ENCODE assay signal across 20 cellular contexts in the genomic region with DNA sequence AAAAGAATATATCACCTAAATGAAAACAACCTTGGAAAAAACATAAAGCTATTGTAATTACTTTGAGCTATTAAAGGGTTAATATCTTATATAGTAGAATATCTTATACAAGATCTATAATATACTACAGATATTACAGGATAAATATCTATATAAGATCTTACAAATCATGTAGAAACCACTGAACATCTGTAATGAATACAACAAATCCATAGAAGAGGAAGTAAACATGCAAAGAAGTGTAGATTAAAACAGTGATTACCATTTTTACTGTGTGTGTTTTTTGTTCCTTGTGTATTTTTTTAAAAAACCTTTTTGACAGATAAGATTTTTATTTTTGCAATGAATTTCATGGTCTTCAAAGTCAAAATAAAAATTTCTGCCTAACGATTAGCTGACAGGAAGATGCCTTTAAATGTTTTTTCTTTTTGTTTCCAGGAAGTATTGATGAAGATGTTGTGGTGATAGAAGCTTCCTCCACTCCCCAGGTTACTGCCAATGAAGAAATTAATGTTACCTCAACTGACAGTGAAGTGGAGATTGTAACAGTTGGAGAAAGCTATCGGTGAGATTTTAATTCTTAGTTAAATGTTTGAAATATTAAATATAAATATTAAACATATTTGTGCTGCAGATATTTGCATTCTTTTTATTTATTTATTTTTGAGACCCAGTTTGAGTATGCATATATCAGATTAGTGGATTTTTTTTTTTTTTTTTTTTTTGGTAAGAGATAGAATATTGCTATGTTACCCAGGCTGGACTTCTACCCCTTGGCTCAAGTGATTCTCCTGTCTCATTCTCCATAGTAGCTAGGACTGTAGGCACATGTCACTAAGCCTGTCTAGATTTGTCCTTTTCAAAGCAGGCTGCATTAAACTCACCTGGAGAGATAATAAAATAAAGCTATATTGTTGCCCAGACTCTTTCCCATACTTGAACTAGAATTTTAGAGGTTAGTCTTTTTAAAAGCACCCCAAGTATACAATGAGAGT. TPM values are rescaled to one million over a fixed set of nuclear protein-coding genes. Genes with fewer than 3 reads are reported as not detected.
DNase-seq lines count a peak whose midpoint lies in the region; ATAC-seq and TF ChIP-seq lines count a peak whose summit lies in the region.
"Had no signal": no experiment of that assay in that cellular context is flagged by ENCODE, and none has a peak within 500 bp of the region (broad histone marks: within the 10 kb centered on the region; RNA-seq: fewer than 3 reads in every experiment).

No MANE protein-coding gene starts in this region.

- intact Hi-C loops in activated CD4-positive, alpha-beta T cell treated with anti-CD3 and anti-CD28 coated beads for 36 hours (cut with DNase I, micrococcal nuclease): no loop called here

- no peak overlapping the region for H3K4me2 ChIP-seq in Karpas-422 (ENCODE audit: low read depth, low read length, poor library complexity, severe bottlenecking)
- H3K4me2 ChIP-seq: A549, hepatocyte, neural progenitor cell had no signal

- no peak for TF ChIP-seq CTCF in BE2C (IDR thresholded peaks at IDR 0.05; ENCODE audit: low read depth, low read length)

- H3K79me2 ChIP-seq in Karpas-422 (ENCODE audit: low read length): peaks cover 73% of the 10 kb centered on the region

- H3K4me3 ChIP-seq in Karpas-422 (ENCODE audit: low read length): no peak overlapping the region
- no peak overlapping the region for H3K4me3 ChIP-seq in BE2C (ENCODE audit: low read depth, low read length)
- H3K4me3 ChIP-seq in H7 (ENCODE audit: insufficient read depth, low read depth, low read length): no peak overlapping the region
- H3K4me3 ChIP-seq: A549, hepatocyte, neural progenitor cell, right atrium auricular region, stomach, upper lobe of left lung had no signal

- H3K4me3 Mint-ChIP-seq in activated CD4-positive, alpha-beta T cell treated with anti-CD3 and anti-CD28 coated beads, Interleukin-2, amount 10 ng/mL, durations not matched to agents 7 days and 5 days: peak overlapping the region; percentile 58
- no peak overlapping the region for H3K4me3 Mint-ChIP-seq in activated CD4-positive, alpha-beta T cell treated with anti-CD3 and anti-CD28 coated beads for 36 hours
- H3K4me3 Mint-ChIP-seq in central memory CD8-positive, alpha-beta T cell: no peak overlapping the region
- H3K4me3 Mint-ChIP-seq in natural killer cell treated with Interleukin-12 subunit alpha and Interleukin-12 subunit beta and Interleukin-15 and Interleukin-18, amount 100 ng/mL, for 72 hours: peak overlapping the region; percentile 9
- H3K4me3 Mint-ChIP-seq: CD14-positive monocyte, neural progenitor cell had no signal

- ATAC-seq in activated CD4-positive, alpha-beta T cell treated with anti-CD3 and anti-CD28 coated beads for 36 hours: no peak
- no peak for ATAC-seq in central memory CD8-positive, alpha-beta T cell (replicated peaks; ENCODE audit: extremely low read depth, poor library complexity, severe bottlenecking)
- no peak for ATAC-seq in natural killer cell treated with Interleukin-12 subunit alpha and Interleukin-12 subunit beta and Interleukin-15 and Interleukin-18, amount 100 ng/mL, for 72 hours
- no peak for ATAC-seq in GM19023 (IDR thresholded peaks at IDR 0.05; ENCODE audit: unreplicated experiment)
- ATAC-seq: A549 had no signal

- CTCF ChIA-PET in activated CD4-positive, alpha-beta T cell treated with anti-CD3 and anti-CD28 coated beads, Interleukin-2, amount 10 ng/mL, durations not matched to agents 7 days and 5 days (lab: Charles Lee): interaction anchor here (0.6 to 0.9 kb wide), 3 partner anchors 53 to 547 kb away, joined by 3 to 4 read pairs (median 3); a partner anchor contains a TSS
- CTCF ChIA-PET in activated CD4-positive, alpha-beta T cell treated with anti-CD3 and anti-CD28 coated beads for 36 hours (lab: Charles Lee): interaction anchor here (0.9 to 1.6 kb wide), 4 partner anchors 11 to 73 kb away, joined by 3 to 5 read pairs (median 3); no protein-coding TSS in a partner anchor

- H3K27me3 Mint-ChIP-seq in activated CD4-positive, alpha-beta T cell treated with anti-CD3 and anti-CD28 coated beads, Interleukin-2, amount 10 ng/mL, durations not matched to agents 7 days and 5 days: no peaks in the 10 kb centered on the region
- no peaks in the 10 kb centered on the region for H3K27me3 Mint-ChIP-seq in activated CD4-positive, alpha-beta T cell treated with anti-CD3 and anti-CD28 coated beads for 36 hours
- no peaks in the 10 kb centered on the region for H3K27me3 Mint-ChIP-seq in central memory CD8-positive, alpha-beta T cell
- H3K27me3 Mint-ChIP-seq in natural killer cell treated with Interleukin-12 subunit alpha and Interleukin-12 subunit beta and Interleukin-15 and Interleukin-18, amount 100 ng/mL, for 72 hours: no peaks in the 10 kb centered on the region

- no peaks in the 10 kb centered on the region for H3K9me3 Mint-ChIP-seq in activated CD4-positive, alpha-beta T cell treated with anti-CD3 and anti-CD28 coated beads, Interleukin-2, amount 10 ng/mL, durations not matched to agents 7 days and 5 days
- H3K9me3 Mint-ChIP-seq in activated CD4-positive, alpha-beta T cell treated with anti-CD3 and anti-CD28 coated beads for 36 hours (ENCODE audit: low read depth): no peaks in the 10 kb centered on the region
- no peaks in the 10 kb centered on the region for H3K9me3 Mint-ChIP-seq in central memory CD8-positive, alpha-beta T cell
- no peaks in the 10 kb centered on the region for H3K9me3 Mint-ChIP-seq in natural killer cell treated with Interleukin-12 subunit alpha and Interleukin-12 subunit beta and Interleukin-15 and Interleukin-18, amount 100 ng/mL, for 72 hours
- H3K9me3 Mint-ChIP-seq: neural progenitor cell had no signal

- H3K27ac Mint-ChIP-seq in activated CD4-positive, alpha-beta T cell treated with anti-CD3 and anti-CD28 coated beads, Interleukin-2, amount 10 ng/mL, durations not matched to agents 7 days and 5 days: peak overlapping the region; percentile 71
- no peak overlapping the region for H3K27ac Mint-ChIP-seq in activated CD4-positive, alpha-beta T cell treated with anti-CD3 and anti-CD28 coated beads for 36 hours
- peak overlapping the region; percentile 85 for H3K27ac Mint-ChIP-seq in central memory CD8-positive, alpha-beta T cell (ENCODE audit: low read depth)
- H3K27ac Mint-ChIP-seq in natural killer cell treated with Interleukin-12 subunit alpha and Interleukin-12 subunit beta and Interleukin-15 and Interleukin-18, amount 100 ng/mL, for 72 hours: no peak overlapping the region
- H3K27ac Mint-ChIP-seq: neural progenitor cell had no signal

- no peak for DNase-seq in activated CD4-positive, alpha-beta T cell treated with anti-CD3 and anti-CD28 coated beads, Interleukin-2, amount 10 ng/mL, durations not matched to agents 7 days and 5 days
- DNase-seq in activated CD4-positive, alpha-beta T cell treated with anti-CD3 and anti-CD28 coated beads for 36 hours: no peak
- DNase-seq in Karpas-422 (no peak), BE2C (no peak), H7 (no peak)
- DNase-seq in central memory CD8-positive, alpha-beta T cell (ENCODE audit: low spot score in 2 of 2): no peak
- DNase-seq in natural killer cell treated with Interleukin-12 subunit alpha and Interleukin-12 subunit beta and Interleukin-15 and Interleukin-18, amount 100 ng/mL, for 72 hours (ENCODE audit: low spot score): no peak
- DNase-seq: amygdala, DND-41, NCI-H2081 treated with DMSO at 0.1 percent for 48 hours, NCI-H510A treated with DMSO at 0.1 percent for 48 hours, SHP77, stomach, upper lobe of left lung had no signal

- peaks cover 35% of the 10 kb centered on the region for H3K36me3 Mint-ChIP-seq in activated CD4-positive, alpha-beta T cell treated with anti-CD3 and anti-CD28 coated beads, Interleukin-2, amount 10 ng/mL, durations not matched to agents 7 days and 5 days (ENCODE audit: low read depth)
- peaks cover 17% of the 10 kb centered on the region for H3K36me3 Mint-ChIP-seq in activated CD4-positive, alpha-beta T cell treated with anti-CD3 and anti-CD28 coated beads for 36 hours (ENCODE audit: low read depth)
- peaks cover 28% of the 10 kb centered on the region for H3K36me3 Mint-ChIP-seq in central memory CD8-positive, alpha-beta T cell (ENCODE audit: insufficient read depth)
- H3K36me3 Mint-ChIP-seq in natural killer cell treated with Interleukin-12 subunit alpha and Interleukin-12 subunit beta and Interleukin-15 and Interleukin-18, amount 100 ng/mL, for 72 hours: peaks cover 15% of the 10 kb centered on the region

- H3K9me3 ChIP-seq in Karpas-422 (ENCODE audit: low read length) (no peaks in the 10 kb centered on the region), BE2C (no peaks in the 10 kb centered on the region)
- H3K9me3 ChIP-seq: A549, right atrium auricular region, stomach, upper lobe of left lung had no signal

- H3K4me1 Mint-ChIP-seq in activated CD4-positive, alpha-beta T cell treated with anti-CD3 and anti-CD28 coated beads, Interleukin-2, amount 10 ng/mL, durations not matched to agents 7 days and 5 days: peaks cover 32% of the 10 kb centered on the region
- H3K4me1 Mint-ChIP-seq in activated CD4-positive, alpha-beta T cell treated with anti-CD3 and anti-CD28 coated beads for 36 hours: peaks cover 20% of the 10 kb centered on the region
- peaks cover 28% of the 10 kb centered on the region for H3K4me1 Mint-ChIP-seq in central memory CD8-positive, alpha-beta T cell
- H3K4me1 Mint-ChIP-seq in natural killer cell treated with Interleukin-12 subunit alpha and Interleukin-12 subunit beta and Interleukin-15 and Interleukin-18, amount 100 ng/mL, for 72 hours (ENCODE audit: low read depth in 2 of 2): peaks cover 10 to 22% of the 10 kb centered on the region in 2 donors
- H3K4me1 Mint-ChIP-seq: neural progenitor cell had no signal

- peak overlapping the region; percentile 13; the same call in 1 of the 2 replicates for H3K27ac ChIP-seq in Karpas-422 (ENCODE audit: low read length)
- H3K27ac ChIP-seq: A549, hepatocyte, neural progenitor cell, right atrium auricular region, stomach, upper lobe of left lung had no signal

- no peaks in the 10 kb centered on the region for H4K20me1 ChIP-seq in Karpas-422 (ENCODE audit: insufficient read depth, low read depth, low read length)

- H3K4me1 ChIP-seq in Karpas-422 (ENCODE audit: low read length): peaks cover 15% of the 10 kb centered on the region
- H3K4me1 ChIP-seq in BE2C: no peaks in the 10 kb centered on the region; the same call in 1 of the 2 replicates
- H3K4me1 ChIP-seq: A549, neural progenitor cell, right atrium auricular region had no signal

- peaks cover 29% of the 10 kb centered on the region; the same call in 1 of the 2 replicates for H3K36me3 ChIP-seq in Karpas-422 (ENCODE audit: insufficient read depth, low read length)
- peaks cover 29% of the 10 kb centered on the region for H3K36me3 ChIP-seq in BE2C
- peaks cover 2% of the 10 kb centered on the region for H3K36me3 ChIP-seq in H7 (replicated peaks; ENCODE audit: control insufficient read depth, insufficient read depth, low read length)

- no peaks in the 10 kb centered on the region for H3K9me2 ChIP-seq in Karpas-422 (replicated peaks; ENCODE audit: insufficient read depth, low read length)

- H3K27me3 ChIP-seq in Karpas-422 (ENCODE audit: low read length) (no peaks in the 10 kb centered on the region), BE2C (no peaks in the 10 kb centered on the region; the same call in 1 of the 2 replicates), H7 (ENCODE audit: control insufficient read depth, insufficient read depth, low read length) (no peaks in the 10 kb centered on the region)
- H3K27me3 ChIP-seq: hepatocyte, neural progenitor cell, right atrium auricular region, stomach, upper lobe of left lung had no signal

- H3K9ac ChIP-seq in Karpas-422 (ENCODE audit: low read length): no peak overlapping the region
- H3K9ac ChIP-seq: neural progenitor cell had no signal

- POLR2A ChIA-PET in activated CD4-positive, alpha-beta T cell treated with anti-CD3 and anti-CD28 coated beads, Interleukin-2, amount 10 ng/mL, durations not matched to agents 7 days and 5 days (lab: Charles Lee): no interaction called here
- POLR2A ChIA-PET in activated CD4-positive, alpha-beta T cell treated with anti-CD3 and anti-CD28 coated beads for 36 hours (lab: Charles Lee): interaction anchor here (0.5 to 0.7 kb wide), 3 partner anchors 10 to 214 kb away, joined by 4 to 5 read pairs (median 4); no protein-coding TSS in a partner anchor

- no peak overlapping the region for H2AFZ ChIP-seq in Karpas-422 (ENCODE audit: low read length)
- H2AFZ ChIP-seq: hepatocyte, neural progenitor cell had no signal

RNA-seq across cellular contexts. Expression of a gene that starts 52.8 kb away (rescaled TPM):
- 100 to 1,000 TPM in 1 of 2 experiments, 10 to 100 TPM in 1; 94.1 to 107 TPM for total RNA-seq in activated CD4-positive, alpha-beta T cell treated with anti-CD3 and anti-CD28 coated beads, Interleukin-2, amount 10 ng/mL, durations not matched to agents 7 days and 5 days
- 10 to 100 TPM; 68.0 to 75.3 TPM for total RNA-seq in activated CD4-positive, alpha-beta T cell treated with anti-CD3 and anti-CD28 coated beads for 36 hours
- 35.4 and 65.2 TPM in 2 replicates for total RNA-seq in Karpas-422 (2014; rRNA removed; shearing (Covaris generic); ENCODE audit: low replicate concordance)
- 10 to 100 TPM; 28.8 to 41.8 TPM for total RNA-seq in natural killer cell treated with Interleukin-12 subunit alpha and Interleukin-12 subunit beta and Interleukin-15 and Interleukin-18, amount 100 ng/mL, for 72 hours
- polyA plus RNA-seq in BE2C (2012; ENCODE audit: insufficient read depth, insufficient read length, low read depth): 8.5 TPM
- total RNA-seq in H7 (2014; rRNA removed; shearing (Covaris generic)): 103 and 128 TPM in 2 replicates

Comparison
In these comparisons a context has a peak if more than half of its experiments do, and no peak if none do; other contexts are left out.
1. H3K27ac Mint-ChIP-seq: peak in activated CD4-positive, alpha-beta T cell treated with anti-CD3 and anti-CD28 coated beads, Interleukin-2, amount 10 ng/mL, durations not matched to agents 7 days and 5 days (single experiment) and central memory CD8-positive, alpha-beta T cell (single experiment); none in activated CD4-positive, alpha-beta T cell treated with anti-CD3 and anti-CD28 coated beads for 36 hours (single experiment) and natural killer cell treated with Interleukin-12 subunit alpha and Interleukin-12 subunit beta and Interleukin-15 and Interleukin-18, amount 100 ng/mL, for 72 hours (0 of 2).
2. H3K4me3 Mint-ChIP-seq: peak in activated CD4-positive, alpha-beta T cell treated with anti-CD3 and anti-CD28 coated beads, Interleukin-2, amount 10 ng/mL, durations not matched to agents 7 days and 5 days (single experiment) and natural killer cell treated with Interleukin-12 subunit alpha and Interleukin-12 subunit beta and Interleukin-15 and Interleukin-18, amount 100 ng/mL, for 72 hours (single experiment); none in activated CD4-positive, alpha-beta T cell treated with anti-CD3 and anti-CD28 coated beads for 36 hours (single experiment) and central memory CD8-positive, alpha-beta T cell (single experiment).